ENCODE assay signal across 8 cellular contexts in genomic region chr17:82297804-82298537, GRCh38. TPM values are rescaled to one million over a fixed set of nuclear protein-coding genes. Genes with fewer than 3 reads are reported as not detected.
A peak's percentile ranks its signal among the peaks of the same experiment; 100 is the strongest.
DNase-seq lines count a peak whose midpoint lies in the region; ATAC-seq and TF ChIP-seq lines count a peak whose summit lies in the region.

No MANE protein-coding gene starts in this region.

- DNase-seq in AG04450 (ENCODE audit: low read depth, low spot score): peak; percentile 74
- peak; percentile 92 for DNase-seq in SK-MEL-5 (ENCODE audit: low read depth, low spot score)
- DNase-seq in activated naive CD4-positive, alpha-beta T cell treated with anti-CD3 and anti-CD28 coated beads for 36 hours: peak; percentile 97
- peak; percentile 93 for DNase-seq in germinal center (ENCODE audit: low spot score)
- peak; percentile 48 to 95 (median 72) for DNase-seq in posterior cingulate gyrus
- peak; percentile 92 for DNase-seq in transverse colon

- H3K4me1 ChIP-seq in transverse colon: peaks cover 47 to 64% (median 57%) of the 10 kb centered on the region in 4 donors

- H3K36me3 ChIP-seq in transverse colon: no peaks in the 10 kb centered on the region

- TF ChIP-seq POLR2A in transverse colon (IDR thresholded peaks at IDR 0.05): peak; percentile 80

- ATAC-seq in GM18873 (IDR thresholded peaks at IDR 0.05; ENCODE audit: low FRiP score, unreplicated experiment) (peak; percentile 42), HG03558 (IDR thresholded peaks at IDR 0.05; ENCODE audit: extremely low read depth, unreplicated experiment) (peak; percentile 44)

- intact Hi-C loops in activated naive CD4-positive, alpha-beta T cell treated with anti-CD3 and anti-CD28 coated beads for 36 hours (cut with micrococcal nuclease): loop anchor here (1.0 to 10.0 kb wide), 8 partner anchors 8 to 454 kb away; partner anchors contain the start of genes CYBC1, NARF and TBCD
- intact Hi-C loops in posterior cingulate gyrus (cut with DNase I): loop anchor here (10.0 kb wide), 1 partner anchor 53 kb away; no protein-coding TSS in a partner anchor
- intact Hi-C loops in transverse colon (cut with DNase I; ENCODE audit: low total_unique reads): no loop called here

- H3K27ac ChIP-seq in AG04450 (ENCODE audit: low read depth, low read length) (peak overlapping the region; percentile 91), transverse colon (peak overlapping the region; percentile 95 to 99 (median 98))

- H3K9me3 Mint-ChIP-seq in activated naive CD4-positive, alpha-beta T cell treated with anti-CD3 and anti-CD28 coated beads for 36 hours: no peaks in the 10 kb centered on the region

- peak overlapping the region; percentile 55 for H3K4me3 ChIP-seq in AG04450 (ENCODE audit: low read depth, low read length)
- H3K4me3 ChIP-seq in transverse colon: peak overlapping the region; percentile 32 to 48 (median 36)

- WGBS in transverse colon (ENCODE audit: low coverage in 1 of 2), 2 donors: 0 to 1% methylated on average over 1 to 34 of the region's 36 CpGs

- peak; percentile 95 for TF ChIP-seq EP300 in transverse colon (IDR thresholded peaks at IDR 0.05; ENCODE audit: low read depth)

- H3K4me3 Mint-ChIP-seq in activated naive CD4-positive, alpha-beta T cell treated with anti-CD3 and anti-CD28 coated beads for 36 hours: peak overlapping the region; percentile 93

- in situ Hi-C loops in SK-MEL-5 (cut with HindIII; ENCODE audit: low pct_unique_long_range_greater_than_20kb, low sequenced_read_pairs): no loop called here
- in situ Hi-C loops in transverse colon (cut with MboI; ENCODE audit: low pct_ligation_motif_present in 1 of 4, low pct_unique_long_range_greater_than_20kb in 1 of 4, low sequenced_read_pairs in 3 of 4): no loop called here

- peak overlapping the region; percentile 100 for H3K27ac Mint-ChIP-seq in activated naive CD4-positive, alpha-beta T cell treated with anti-CD3 and anti-CD28 coated beads for 36 hours

- H3K4me1 Mint-ChIP-seq in activated naive CD4-positive, alpha-beta T cell treated with anti-CD3 and anti-CD28 coated beads for 36 hours (ENCODE audit: low read depth): peaks cover 76% of the 10 kb centered on the region

- TF ChIP-seq CTCF in AG04450 (IDR thresholded peaks at IDR 0.05; ENCODE audit: low read depth, low read length): no peak
- TF ChIP-seq CTCF in transverse colon (IDR thresholded peaks at IDR 0.05): peak in 1 of 5 experiments; percentile 15

- H3K9me3 ChIP-seq in AG04450 (ENCODE audit: control insufficient read depth, insufficient read depth, low read length) (no peaks in the 10 kb centered on the region; the same call in 1 of the 2 replicates), transverse colon (no peaks in the 10 kb centered on the region)

- POLR2A ChIA-PET in AG04450 (lab: Yijun Ruan, JAX): interaction anchor here (0.6 to 1.4 kb wide), 6 partner anchors 25 to 55 kb away, joined by 3 to 6 read pairs (median 4); partner anchors contain the start of genes CSNK1D and SECTM1

- no peaks in the 10 kb centered on the region for H3K27me3 Mint-ChIP-seq in activated naive CD4-positive, alpha-beta T cell treated with anti-CD3 and anti-CD28 coated beads for 36 hours (ENCODE audit: low read depth)

- H3K36me3 Mint-ChIP-seq in activated naive CD4-positive, alpha-beta T cell treated with anti-CD3 and anti-CD28 coated beads for 36 hours (ENCODE audit: low read depth): peaks cover 20% of the 10 kb centered on the region

- CTCF ChIA-PET in AG04450 (lab: Charles Lee): no interaction called here
- CTCF ChIA-PET in activated naive CD4-positive, alpha-beta T cell treated with anti-CD3 and anti-CD28 coated beads for 36 hours (lab: Charles Lee): interaction anchor here (1.1 to 8.4 kb wide), 4 partner anchors 18 to 121 kb away, joined by 3 to 60 read pairs (median 26); partner anchors contain the start of genes CD7 and SECTM1

- no peaks in the 10 kb centered on the region for H3K27me3 ChIP-seq in AG04450 (ENCODE audit: control insufficient read depth, insufficient read depth, low read length)
- H3K27me3 ChIP-seq in transverse colon: no peaks in the 10 kb centered on the region

RNA-seq across cellular contexts. Expression of gene CD7, which starts 19.4 kb away (rescaled TPM):
- 0.11 TPM in 2 replicates for polyA plus RNA-seq in AG04450 (2011; rRNA removed)
- not detected in 2 replicates for polyA minus RNA-seq in AG04450 (2011; rRNA and poly(A)+ RNA removed)
- total RNA-seq in SK-MEL-5 (2014; rRNA removed; shearing (Covaris generic)): not detected in 2 replicates
- polyA plus RNA-seq in SK-MEL-5 (2015; cell fraction: cytosol; rRNA removed): 0.30 TPM in 1 of 2 replicates, not detected in the other
- polyA plus RNA-seq in SK-MEL-5 (2015; cell fraction: nucleus; rRNA removed): not detected in 2 replicates
- total RNA-seq in activated naive CD4-positive, alpha-beta T cell treated with anti-CD3 and anti-CD28 coated beads for 36 hours: 100 to 1,000 TPM; 635 to 646 TPM
- total RNA-seq in transverse colon: 1 to 10 TPM; 6.1 to 9.7 (median 7.4) TPM

RNA-seq across cellular contexts. Expression of gene CSNK1D, which starts 24.5 kb away (rescaled TPM):
- 74.4 and 89.9 TPM in 2 replicates for polyA plus RNA-seq in AG04450 (2011; rRNA removed)
- polyA minus RNA-seq in AG04450 (2011; rRNA and poly(A)+ RNA removed): 101 and 105 TPM in 2 replicates
- 18.0 and 23.6 TPM in 2 replicates for total RNA-seq in SK-MEL-5 (2014; rRNA removed; shearing (Covaris generic))
- 106 and 112 TPM in 2 replicates for polyA plus RNA-seq in SK-MEL-5 (2015; cell fraction: cytosol; rRNA removed)
- polyA plus RNA-seq in SK-MEL-5 (2015; cell fraction: nucleus; rRNA removed): 294 and 374 TPM in 2 replicates
- total RNA-seq in activated naive CD4-positive, alpha-beta T cell treated with anti-CD3 and anti-CD28 coated beads for 36 hours: 100 to 1,000 TPM in 1 of 2 experiments, 10 to 100 TPM in 1; 99.8 to 100 TPM
- 100 to 1,000 TPM in 2 of 4 donors, 10 to 100 TPM in 2; 86.0 to 230 (median 148) TPM for total RNA-seq in transverse colon

RNA-seq across cellular contexts. Expression of gene SECTM1, which starts 35.6 kb away (rescaled TPM):
- 8.0 and 12.5 TPM in 2 replicates for polyA plus RNA-seq in AG04450 (2011; rRNA removed)
- 2.8 and 6.9 TPM in 2 replicates for polyA minus RNA-seq in AG04450 (2011; rRNA and poly(A)+ RNA removed)
- total RNA-seq in SK-MEL-5 (2014; rRNA removed; shearing (Covaris generic)): 0.37 and 0.50 TPM in 2 replicates
- 1.3 and 4.5 TPM in 2 replicates for polyA plus RNA-seq in SK-MEL-5 (2015; cell fraction: cytosol; rRNA removed)
- 1.4 TPM in 1 of 2 replicates, not detected in the other for polyA plus RNA-seq in SK-MEL-5 (2015; cell fraction: nucleus; rRNA removed)
- 1 to 10 TPM; 2.8 to 3.8 TPM for total RNA-seq in activated naive CD4-positive, alpha-beta T cell treated with anti-CD3 and anti-CD28 coated beads for 36 hours
- 100 to 1,000 TPM in 2 of 4 donors, 10 to 100 TPM in 1, 1 to 10 TPM in 1; 5.8 to 127 (median 107) TPM for total RNA-seq in transverse colon

Comparison
In these comparisons a context has a peak if more than half of its experiments do, and no peak if none do; other contexts are left out.
1. Peak in every context shown above with its lines: DNase-seq, ATAC-seq, H3K4me3 ChIP-seq and H3K27ac ChIP-seq.
2. RNA of gene CD7, which starts 19.4 kb away (total RNA-seq): 635 to 646 TPM in activated naive CD4-positive, alpha-beta T cell treated with anti-CD3 and anti-CD28 coated beads for 36 hours; 6.1 to 9.7 TPM in transverse colon and not detected in SK-MEL-5; every median in the first group is over 10 times any median in the second.